24 cellular contexts compared by ENCODE assay signal in genomic region chr10:125479059-125479458, GRCh38.
A peak's percentile ranks its signal among the peaks of the same experiment; 100 is the strongest.
DNase-seq lines count a peak whose midpoint lies in the region; ATAC-seq, FAIRE-seq and TF ChIP-seq lines count a peak whose summit lies in the region.
"Had no signal": no experiment of that assay in that cellular context is flagged by ENCODE, and none has a peak within 500 bp of the region (broad histone marks: within the 10 kb centered on the region; RNA-seq: fewer than 3 reads in every experiment).

No MANE protein-coding gene starts in this region.

- no peak for TF ChIP-seq CTCF in epithelial cell of esophagus (IDR thresholded peaks at IDR 0.05; ENCODE audit: insufficient read depth, low read depth, low read length, missing control alignments)

- FAIRE-seq in urothelium cell line (lab: Jason Lieb, UNC): peak; percentile 23
- FAIRE-seq: G401.6 had no signal

- no peak overlapping the region for H3K27ac ChIP-seq in substantia nigra (ENCODE audit: low read depth, low read length, poor library complexity, severe bottlenecking)
- H3K27ac ChIP-seq: esophagus muscularis mucosa, gastrocnemius medialis, hepatocyte, ovary had no signal

- intact Hi-C loops in left colon (cut with DNase I, micrococcal nuclease): no loop called here

- no peak overlapping the region for H3K4me3 ChIP-seq in epithelial cell of esophagus (ENCODE audit: low read length)
- H3K4me3 ChIP-seq: esophagus muscularis mucosa, gastrocnemius medialis, hepatocyte, mucosa of descending colon, ovary had no signal

- ATAC-seq in HG02678 (IDR thresholded peaks at IDR 0.05; ENCODE audit: unreplicated experiment) (no peak), left colon (no peak)
- ATAC-seq: activated T-cell treated with anti-CD3 and anti-CD28 coated beads, Interleukin-2, amount 50 U/mL, for 4 hours; gastrocnemius medialis; mucosa of descending colon; right cardiac atrium had no signal

- DNase-seq in HT1080 (ENCODE audit: low read depth): peak; percentile 70
- DNase-seq in amniotic epithelial cell (ENCODE audit: low read depth): peak; percentile 7
- DNase-seq in epithelial cell of esophagus (ENCODE audit: low read depth): peak; percentile 98
- peak; percentile 70 for DNase-seq in urothelium cell line (ENCODE audit: low spot score)
- no peak for DNase-seq in substantia nigra (lab: John Stamatoyannopoulos, UW)
- no peak for DNase-seq in left colon
- DNase-seq: activated naive CD4-positive, alpha-beta T cell; activated T-cell treated with anti-CD3 and anti-CD28 coated beads, Interleukin-2, amount 50 U/mL, for 4 hours; amniotic stem cell; gastrocnemius medialis; mucosa of descending colon; NCI-H1694 treated with DMSO at 0.1 percent for 48 hours; NCI-H526 treated with DMSO at 0.1 percent for 48 hours; ovary; right cardiac atrium; SK-N-SH; stimulated activated CD4-positive, alpha-beta T cell treated with anti-CD3 and anti-CD28 coated beads, Interleukin-12 subunit alpha, Interleukin-12 subunit beta, amount 100 ng/mL, for 4 hours; stimulated activated CD4-positive, alpha-beta T cell treated with anti-CD3 and anti-CD28 coated beads, Interleukin-4, amount 100 ng/mL, for 4 hours; stimulated activated naive CD4-positive, alpha-beta T cell; T-helper 2 cell had no signal

Comparison
In these comparisons a context has a peak if more than half of its experiments do, and no peak if none do; other contexts are left out.
1. DNase-seq: peak in HT1080 (single experiment), amniotic epithelial cell (single experiment), epithelial cell of esophagus (single experiment) and urothelium cell line (single experiment); none in substantia nigra (0 of 49) and left colon (0 of 2).